ENCODE assay signal across 2 cellular contexts in genomic region chr11:97617031-97617430, GRCh38.
TF ChIP-seq lines count a peak whose summit lies in the region.

No MANE protein-coding gene starts in this region.

TF ChIP-seq in K562, 482 proteins besides CTCF, POLR2A, EP300 and RAD21:
- peak in 1 of 2 experiments; percentile 76; a peak in 1 of 3 replicates for TF ChIP-seq CBX3 (IDR thresholded peaks at IDR 0.05; ENCODE audit: borderline replicate concordance in 1 of 2, low read length in 2 of 2)
- TF ChIP-seq IRF2 (CRISPR knock-in tag; IDR thresholded peaks at IDR 0.05), result no peak
- TF ChIP-seq CBX5 (IDR thresholded peaks at IDR 0.05; ENCODE audit: borderline replicate concordance, low read depth), result 0 out of 2 replicates have a peak, but pooled peaks have one; percentile 60

TF ChIP-seq in H1, 55 proteins besides CTCF, POLR2A, EP300 and RAD21:
- no peak for TF ChIP-seq RXRA (IDR thresholded peaks at IDR 0.05; ENCODE audit: insufficient read depth, low read depth, low read length)
- TF ChIP-seq KDM5A (IDR thresholded peaks at IDR 0.05; ENCODE audit: low read length), result peak; percentile 24; the same call in 1 of the 2 replicates
TF ChIP-seq in H1: peak in this region for 1.
